In genomic region chrX:55703436-55703835, GRCh38 we compare ENCODE assay signal across 7 cellular contexts. TPM values are rescaled to one million over a fixed set of nuclear protein-coding genes. Genes with fewer than 3 reads are reported as not detected.
A peak's percentile ranks its signal among the peaks of the same experiment; 100 is the strongest.
DNase-seq lines count a peak whose midpoint lies in the region; TF ChIP-seq lines count a peak whose summit lies in the region.
"Not testable (repeated sequence)": the region's sequence is repeated elsewhere in the genome, so short reads cannot be mapped to it uniquely, and the experiment has no call there.

No MANE protein-coding gene starts in this region.

- dilution Hi-C loops in mammary epithelial cell (cut with HindIII; ENCODE audit: low sequenced_read_pairs): not testable (repeated sequence)

- not testable (repeated sequence) for H3K27me3 Mint-ChIP-seq in T-helper 1 cell treated with Interleukin-12 subunit alpha and Interleukin-12 subunit beta and Interleukin-4 antibody, amounts not matched to agents 30 μg/mL and 1 μg/mL, for 36 hours (ENCODE audit: low read depth); activated CD4-positive, alpha-beta T cell treated with anti-CD3 and anti-CD28 coated beads, Interleukin-2, amount 10 ng/mL, durations not matched to agents 24 days and 14 days; activated naive CD4-positive, alpha-beta T cell treated with anti-CD3 and anti-CD28 coated beads, Interleukin-2, amount 50 U/mL, for 24 hours

- not testable (repeated sequence) for H3K36me3 ChIP-seq in BLaER1; mammary epithelial cell (ENCODE audit: insufficient read depth, low read length)

- in situ Hi-C loops in mammary epithelial cell (cut with MboI; ENCODE audit: low sequenced_read_pairs in 2 of 2): not testable (repeated sequence)

- H3K9ac ChIP-seq in BLaER1; mammary epithelial cell (ENCODE audit: insufficient read depth, low read length): not testable (repeated sequence)

- peak overlapping the region; percentile 76; the same call in 1 of the 2 replicates for H3K27ac ChIP-seq in BLaER1
- not testable (repeated sequence) for H3K27ac ChIP-seq in mammary epithelial cell (ENCODE audit: insufficient read depth, low read depth, low read length)

- not testable (repeated sequence) for BruUV-seq in mammary epithelial cell (replicated peaks; lab: Mats Ljungman, UMichigan)

- not testable (repeated sequence) for H2AFZ ChIP-seq in mammary epithelial cell (ENCODE audit: low read depth, low read length)

- not testable (repeated sequence) for H3K79me2 ChIP-seq in mammary epithelial cell (ENCODE audit: insufficient read depth, low read length)

- H3K4me1 ChIP-seq in BLaER1: peaks cover 31% of the 10 kb centered on the region
- not testable (repeated sequence) for H3K4me1 ChIP-seq in mammary epithelial cell (ENCODE audit: insufficient read depth, low read length)

- not testable (repeated sequence) for H3K27ac Mint-ChIP-seq in T-helper 1 cell treated with Interleukin-12 subunit alpha and Interleukin-12 subunit beta and Interleukin-4 antibody, amounts not matched to agents 30 μg/mL and 1 μg/mL, for 36 hours
- H3K27ac Mint-ChIP-seq in activated CD4-positive, alpha-beta T cell treated with anti-CD3 and anti-CD28 coated beads, Interleukin-2, amount 10 ng/mL, durations not matched to agents 24 days and 14 days: peak overlapping the region; percentile 9
- peak overlapping the region; percentile 84 for H3K27ac Mint-ChIP-seq in activated naive CD4-positive, alpha-beta T cell treated with anti-CD3 and anti-CD28 coated beads, Interleukin-2, amount 50 U/mL, for 24 hours

- peaks cover 23% of the 10 kb centered on the region for H3K9me3 Mint-ChIP-seq in T-helper 1 cell treated with Interleukin-12 subunit alpha and Interleukin-12 subunit beta and Interleukin-4 antibody, amounts not matched to agents 30 μg/mL and 1 μg/mL, for 36 hours
- H3K9me3 Mint-ChIP-seq in activated CD4-positive, alpha-beta T cell treated with anti-CD3 and anti-CD28 coated beads, Interleukin-2, amount 10 ng/mL, durations not matched to agents 24 days and 14 days: peaks cover 13% of the 10 kb centered on the region
- H3K9me3 Mint-ChIP-seq in activated naive CD4-positive, alpha-beta T cell treated with anti-CD3 and anti-CD28 coated beads, Interleukin-2, amount 50 U/mL, for 24 hours: not testable (repeated sequence)

- intact Hi-C loops in activated CD4-positive, alpha-beta T cell treated with anti-CD3 and anti-CD28 coated beads, Interleukin-2, amount 10 ng/mL, durations not matched to agents 24 days and 14 days (cut with micrococcal nuclease); mammary epithelial cell (cut with micrococcal nuclease): not testable (repeated sequence)

- H3K27me3 ChIP-seq in BLaER1: peaks cover 35% of the 10 kb centered on the region
- H3K27me3 ChIP-seq in mammary epithelial cell (ENCODE audit: insufficient read depth, low read length): not testable (repeated sequence)

- peaks cover 15% of the 10 kb centered on the region for H3K36me3 Mint-ChIP-seq in T-helper 1 cell treated with Interleukin-12 subunit alpha and Interleukin-12 subunit beta and Interleukin-4 antibody, amounts not matched to agents 30 μg/mL and 1 μg/mL, for 36 hours (ENCODE audit: low read depth)
- not testable (repeated sequence) for H3K36me3 Mint-ChIP-seq in activated CD4-positive, alpha-beta T cell treated with anti-CD3 and anti-CD28 coated beads, Interleukin-2, amount 10 ng/mL, durations not matched to agents 24 days and 14 days (ENCODE audit: low read depth); activated naive CD4-positive, alpha-beta T cell treated with anti-CD3 and anti-CD28 coated beads, Interleukin-2, amount 50 U/mL, for 24 hours

- not testable (repeated sequence) for H4K20me1 ChIP-seq in BLaER1; mammary epithelial cell (ENCODE audit: insufficient read depth, low read length)

- WGBS in mammary epithelial cell (ENCODE audit: low coverage, missing lambda C conversion rate): 50% methylated on average over 2 of the region's 2 CpGs

- H3K9me3 ChIP-seq in BLaER1: peaks cover 74% of the 10 kb centered on the region
- not testable (repeated sequence) for H3K9me3 ChIP-seq in mammary epithelial cell (replicated peaks; ENCODE audit: insufficient read depth, low read length)

- H3K4me3 ChIP-seq in BLaER1; mammary epithelial cell (replicated peaks in 1 of 3; ENCODE audit: insufficient read depth in 1 of 3, low read depth in 2 of 3, low read length in 3 of 3); epithelial cell of esophagus (ENCODE audit: low read length): not testable (repeated sequence)

- peaks cover 11% of the 10 kb centered on the region for H3K4me1 Mint-ChIP-seq in T-helper 1 cell treated with Interleukin-12 subunit alpha and Interleukin-12 subunit beta and Interleukin-4 antibody, amounts not matched to agents 30 μg/mL and 1 μg/mL, for 36 hours (ENCODE audit: low read depth)
- H3K4me1 Mint-ChIP-seq in activated CD4-positive, alpha-beta T cell treated with anti-CD3 and anti-CD28 coated beads, Interleukin-2, amount 10 ng/mL, durations not matched to agents 24 days and 14 days: peaks cover 20% of the 10 kb centered on the region
- peaks cover 59% of the 10 kb centered on the region for H3K4me1 Mint-ChIP-seq in activated naive CD4-positive, alpha-beta T cell treated with anti-CD3 and anti-CD28 coated beads, Interleukin-2, amount 50 U/mL, for 24 hours

- DNase-seq in activated CD4-positive, alpha-beta T cell treated with anti-CD3 and anti-CD28 coated beads, Interleukin-2, amount 10 ng/mL, durations not matched to agents 24 days and 14 days: not testable (repeated sequence)
- DNase-seq in mammary epithelial cell (peak; percentile 3), epithelial cell of esophagus (ENCODE audit: low read depth) (peak; percentile 45), kidney tubule cell (ENCODE audit: low spot score) (peak; percentile 18)

- CTCF ChIA-PET in mammary epithelial cell (lab: Charles Lee; ENCODE audit: low non-redundant PET): not testable (repeated sequence)

- H3K4me2 ChIP-seq in BLaER1; mammary epithelial cell (ENCODE audit: insufficient read depth, low read depth, low read length): not testable (repeated sequence)

- TF ChIP-seq CTCF in mammary epithelial cell (conservative IDR thresholded peaks at IDR 0.05 in 1 of 2, IDR thresholded peaks at IDR 0.05 in 1 of 2; ENCODE audit: extremely low read depth in 1 of 2, insufficient read depth in 1 of 2, low read depth in 1 of 2, low read length in 2 of 2); epithelial cell of esophagus (IDR thresholded peaks at IDR 0.05; ENCODE audit: insufficient read depth, low read depth, low read length, missing control alignments): not testable (repeated sequence)

- H3K4me3 Mint-ChIP-seq in T-helper 1 cell treated with Interleukin-12 subunit alpha and Interleukin-12 subunit beta and Interleukin-4 antibody, amounts not matched to agents 30 μg/mL and 1 μg/mL, for 36 hours: peak overlapping the region; percentile 53
- not testable (repeated sequence) for H3K4me3 Mint-ChIP-seq in activated CD4-positive, alpha-beta T cell treated with anti-CD3 and anti-CD28 coated beads, Interleukin-2, amount 10 ng/mL, durations not matched to agents 24 days and 14 days; activated naive CD4-positive, alpha-beta T cell treated with anti-CD3 and anti-CD28 coated beads, Interleukin-2, amount 50 U/mL, for 24 hours

RNA-seq across cellular contexts. Expression of gene RRAGB, which starts 14.1 kb away (rescaled TPM):
- 6.5 and 8.2 TPM in 2 replicates for total RNA-seq in activated CD4-positive, alpha-beta T cell treated with anti-CD3 and anti-CD28 coated beads, Interleukin-2, amount 10 ng/mL, durations not matched to agents 24 days and 14 days
- total RNA-seq in mammary epithelial cell: 10 to 100 TPM in 1 of 2 donors, 1 to 10 TPM in 1; 5.8 to 16.3 TPM
- polyA plus RNA-seq in mammary epithelial cell: 5.7 TPM
- 4.6 TPM for polyA minus RNA-seq in mammary epithelial cell
